In the genomic region with DNA sequence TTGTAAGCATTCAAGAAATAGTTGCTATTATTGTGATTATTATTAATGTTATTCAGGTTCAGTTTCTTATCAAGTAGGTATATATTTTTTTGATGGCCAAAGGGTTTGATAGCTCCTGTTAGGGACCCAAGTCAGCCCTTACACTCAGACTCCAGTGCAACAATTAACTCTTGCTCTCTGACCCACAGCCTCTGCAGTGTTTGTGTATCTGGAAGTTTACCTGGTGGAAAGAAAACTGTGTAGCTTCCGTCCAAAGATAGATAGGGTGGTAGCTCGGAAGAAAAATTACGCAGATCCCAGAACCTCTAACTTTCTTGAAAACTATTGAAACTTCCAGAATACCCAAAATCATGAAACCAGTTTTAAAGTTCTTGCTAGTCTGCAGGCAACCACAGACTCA, we compare ENCODE assay signal across 20 cellular contexts. TPM values are rescaled to one million over a fixed set of nuclear protein-coding genes. Genes with fewer than 3 reads are reported as not detected.
DNase-seq lines count a peak whose midpoint lies in the region; ATAC-seq, FAIRE-seq and TF ChIP-seq lines count a peak whose summit lies in the region.
"Had no signal": no experiment of that assay in that cellular context is flagged by ENCODE, and none has a peak within 500 bp of the region (broad histone marks: within the 10 kb centered on the region; RNA-seq: fewer than 3 reads in every experiment).

No MANE protein-coding gene starts in this region.

- no peak for TF ChIP-seq POLR2A in heart left ventricle (IDR thresholded peaks at IDR 0.05)
- TF ChIP-seq POLR2A in HepG2 (IDR thresholded peaks at IDR 0.05; ENCODE audit: insufficient read depth in 1 of 2, low read depth in 2 of 2, low read length in 2 of 2), result no peak

- peaks cover 5 to 35% (median 19%) of the 10 kb centered on the region in 12 donors for H3K4me1 ChIP-seq in heart left ventricle
- peaks cover 5% of the 10 kb centered on the region for H3K4me1 ChIP-seq in right cardiac atrium (ENCODE audit: control insufficient read depth, insufficient read depth, low read length)
- H3K4me1 ChIP-seq in ascending aorta, result peaks cover 4 to 27% of the 10 kb centered on the region in 2 donors
- peaks cover 62% of the 10 kb centered on the region for H3K4me1 ChIP-seq in HepG2 (ENCODE audit: insufficient read depth, low read length)
- H3K4me1 ChIP-seq in thoracic aorta (ENCODE audit: control insufficient read depth in 1 of 2, low read depth in 2 of 2), result peaks cover 18 to 35% of the 10 kb centered on the region in 2 donors

- H3K27me3 ChIP-seq in heart left ventricle, result no peaks in the 10 kb centered on the region
- H3K27me3 ChIP-seq in right cardiac atrium (ENCODE audit: control insufficient read depth, insufficient read depth), result no peaks in the 10 kb centered on the region
- no peaks in the 10 kb centered on the region for H3K27me3 ChIP-seq in ascending aorta
- no peaks in the 10 kb centered on the region; a peak in 1 of 5 replicates for H3K27me3 ChIP-seq in HepG2 (ENCODE audit: control insufficient read depth in 1 of 2, insufficient read depth in 2 of 2, low read length in 2 of 2)
- no peaks in the 10 kb centered on the region for H3K27me3 ChIP-seq in thoracic aorta (replicated peaks; ENCODE audit: insufficient read depth)

- no peak overlapping the region for H3K9ac ChIP-seq in HepG2 (ENCODE audit: insufficient read depth, low read depth, low read length)

- H3K36me3 ChIP-seq in heart left ventricle, result no peaks in the 10 kb centered on the region
- H3K36me3 ChIP-seq in ascending aorta, result no peaks in the 10 kb centered on the region
- no peaks in the 10 kb centered on the region for H3K36me3 ChIP-seq in HepG2 (replicated peaks in 1 of 2; ENCODE audit: control insufficient read depth in 1 of 2, insufficient read depth in 2 of 2, low read length in 2 of 2)
- H3K36me3 ChIP-seq in thoracic aorta, result no peaks in the 10 kb centered on the region

- H4K20me1 ChIP-seq in HepG2 (ENCODE audit: insufficient read depth, low read length), result no peaks in the 10 kb centered on the region

- ATAC-seq in heart left ventricle (no peak), right cardiac atrium (no peak), HepG2 (no peak), thoracic aorta (ENCODE audit: insufficient number of reproducible peaks, low FRiP score, low read depth) (no peak), GM18868 (IDR thresholded peaks at IDR 0.05; ENCODE audit: unreplicated experiment) (no peak), GM18498 (IDR thresholded peaks at IDR 0.05; ENCODE audit: unreplicated experiment) (no peak)
- ATAC-seq: A549 had no signal

- H3K27ac ChIP-seq in heart left ventricle (peak overlapping the region in 7 of 12 donors; percentile 78 to 92 (median 86)), right cardiac atrium (ENCODE audit: low read length) (no peak overlapping the region), ascending aorta (peak overlapping the region; percentile 41 to 94), HepG2 (ENCODE audit: extremely low read length, insufficient read depth, low read length) (peak overlapping the region; percentile 3), thoracic aorta (peak overlapping the region; percentile 94 to 95)
- H3K27ac ChIP-seq: 22Rv1, A549, C4-2B had no signal

- no peaks in the 10 kb centered on the region for H3K79me2 ChIP-seq in HepG2 (ENCODE audit: insufficient read depth, low read length)

- no peak for FAIRE-seq in HepG2 (lab: Jason Lieb, UNC)
- FAIRE-seq: A549, GM12892, H1, HTR-8/SVneo had no signal

- intact Hi-C loops in heart left ventricle (cut with DNase I) (loop anchor here in 5 of 10 donors (5.0 kb wide), 2 partner anchors 37 to 58 kb away; a partner anchor contains a TSS), right cardiac atrium (cut with DNase I) (no loop called here), ascending aorta (cut with DNase I) (loop anchor here (5.0 kb wide), 1 partner anchor 93 kb away; no protein-coding TSS in a partner anchor), HepG2 (cut with micrococcal nuclease; ENCODE audit: unreplicated experiment) (loop anchor here (5.0 kb wide), 2 partner anchors 78 to 93 kb away; no protein-coding TSS in a partner anchor)

- H2AFZ ChIP-seq in HepG2 (ENCODE audit: low read length), result peak overlapping the region; percentile 8

- 92 to 96% (median 95%) methylated on average over 3 of the region's 3 CpGs for WGBS in heart left ventricle, 4 donors
- 95% methylated on average over 3 of the region's 3 CpGs for WGBS in right cardiac atrium
- 31% methylated on average over 3 of the region's 3 CpGs for WGBS in HepG2 (ENCODE audit: low lambda C conversion rate)

- no peak for TF ChIP-seq CTCF in heart left ventricle (IDR thresholded peaks at IDR 0.05)
- no peak for TF ChIP-seq CTCF in ascending aorta (IDR thresholded peaks at IDR 0.05)
- TF ChIP-seq CTCF in HepG2 (CRISPR knock-in tag; IDR thresholded peaks at IDR 0.05), result no peak
- TF ChIP-seq CTCF in thoracic aorta (IDR thresholded peaks at IDR 0.05), result no peak

- H3K4me3 ChIP-seq in heart left ventricle (no peak overlapping the region), right cardiac atrium (ENCODE audit: low read length) (no peak overlapping the region), ascending aorta (no peak overlapping the region), HepG2 (replicated peaks in 1 of 3; ENCODE audit: insufficient read depth in 1 of 3, low read depth in 2 of 3, low read length in 3 of 3) (no peak overlapping the region), thoracic aorta (no peak overlapping the region)
- H3K4me3 ChIP-seq: A549 had no signal

- no peak for TF ChIP-seq EP300 in HepG2 (IDR thresholded peaks at IDR 0.05; ENCODE audit: low read depth in 2 of 2, low read length in 2 of 2)
- no peak for TF ChIP-seq EP300 in HepG2 (CRISPR knock-in tag; IDR thresholded peaks at IDR 0.05; ENCODE audit: borderline replicate concordance)

- in situ Hi-C loops in HepG2 (cut with HindIII; ENCODE audit: extremely low pct_ligation_motif_present, low pct_unique_long_range_greater_than_20kb), result no loop called here

- CTCF ChIA-PET in HepG2 (lab: Yijun Ruan, JAX; ENCODE audit: low intra/inter-chr PET ratio, low total read pairs), result no interaction called here

- H3K4me2 ChIP-seq in HepG2 (ENCODE audit: low read depth, low read length), result no peak overlapping the region
- H3K4me2 ChIP-seq: A549 had no signal

- no peak for DNase-seq in heart left ventricle
- no peak for DNase-seq in right cardiac atrium
- no peak for DNase-seq in ascending aorta (ENCODE audit: low spot score in 2 of 2)
- no peak for DNase-seq in HepG2 (ENCODE audit: low spot score)
- DNase-seq in thoracic aorta (ENCODE audit: low spot score), result no peak
- no peak for DNase-seq in ureter (ENCODE audit: low spot score)
- DNase-seq: AML-193; CD4-positive, alpha-beta T cell; DMS153; DMS79; GDM1; H9 had no signal

- BruUV-seq in HepG2 (replicated peaks; lab: Mats Ljungman, UMichigan), result no TSS peak

- POLR2A ChIA-PET in HepG2 (lab: Yijun Ruan, JAX), result no interaction called here

- H3K9me3 ChIP-seq in heart left ventricle (peaks cover 0 to 9% (median 0%) of the 10 kb centered on the region in 12 donors), right cardiac atrium (ENCODE audit: control insufficient read depth, low read length) (no peaks in the 10 kb centered on the region), ascending aorta (no peaks in the 10 kb centered on the region), HepG2 (ENCODE audit: low read length) (no peaks in the 10 kb centered on the region), thoracic aorta (no peaks in the 10 kb centered on the region)

- TF ChIP-seq RAD21 in HepG2 (CRISPR knock-in tag; IDR thresholded peaks at IDR 0.05), result no peak

TF ChIP-seq in HepG2, 621 proteins besides CTCF, POLR2A, EP300 and RAD21 (continues in another document):
- peak; percentile 46 for TF ChIP-seq MED1 (CRISPR knock-in tag; IDR thresholded peaks at IDR 0.05)
- no peak for TF ChIP-seq IKZF1 (IDR thresholded peaks at IDR 0.05)
- no peak for TF ChIP-seq ZBTB20 (CRISPR knock-in tag; IDR thresholded peaks at IDR 0.05; ENCODE audit: borderline replicate concordance, low read depth)

RNA-seq across cellular contexts. Expression of a gene that starts 58.6 kb away (rescaled TPM):
- total RNA-seq in heart left ventricle (100 to 1,000 TPM in 6 of 9 donors, 10 to 100 TPM in 3; 57.2 to 326 (median 113) TPM), right cardiac atrium (100 to 1,000 TPM in 2 of 4 donors, 10 to 100 TPM in 2; 62.6 to 168 (median 92.4) TPM), ascending aorta (1,691 TPM), HepG2 (2016; rRNA removed; fragmentation: Illumina TruSeq; extraction: Trizol) (0.45 and 2.0 TPM in 2 replicates), thoracic aorta (1,000 to 10,000 TPM in 1 of 2 donors, 100 to 1,000 TPM in 1; 608 to 2,156 TPM), ureter (210 TPM)
- polyA plus RNA-seq in heart left ventricle (100 to 1,000 TPM in 1 of 2 donors, 10 to 100 TPM in 1; 90.7 to 172 TPM), right cardiac atrium (115 TPM), HepG2 (2011; rRNA removed) (5.8 and 11.4 TPM in 2 replicates)
- 0.79 and 0.81 TPM in 2 replicates for total RNA-seq in HepG2 (2016; cell fraction: cytosol; rRNA removed; fragmentation: Illumina TruSeq; extraction: Trizol; ENCODE audit: low read depth)
- total RNA-seq in HepG2 (2016; cell fraction: insoluble cytoplasmic fraction; rRNA removed; fragmentation: Illumina TruSeq; extraction: Trizol), result 0.83 and 1.8 TPM in 2 replicates
- total RNA-seq in HepG2 (2016; cell fraction: membrane; rRNA removed; fragmentation: Illumina TruSeq; extraction: Trizol), result 0.68 and 1.4 TPM in 2 replicates
- total RNA-seq in HepG2 (2016; cell fraction: nucleus; rRNA removed; fragmentation: Illumina TruSeq; extraction: Trizol), result 1.2 and 2.0 TPM in 2 replicates
- 8.5 and 9.3 TPM in 2 replicates for polyA plus RNA-seq in HepG2 (2011; cell fraction: cytosol; rRNA removed)
- polyA plus RNA-seq in HepG2 (2011; cell fraction: nucleus; rRNA removed), result 3.3 and 6.4 TPM in 2 replicates
- polyA plus RNA-seq in HepG2 (2012), result 18.9 and 24.8 TPM in 2 replicates
- 0.59 and 1.1 TPM in 2 replicates for polyA plus RNA-seq in HepG2 (2016; cell fraction: cytosol; fragmentation: Illumina TruSeq; extraction: Trizol; ENCODE audit: low read depth)
- 0.91 and 1.3 TPM in 2 replicates for polyA plus RNA-seq in HepG2 (2016; cell fraction: insoluble cytoplasmic fraction; fragmentation: Illumina TruSeq; extraction: Trizol; ENCODE audit: low read depth)
- 1.1 and 1.2 TPM in 2 replicates for polyA plus RNA-seq in HepG2 (2016; cell fraction: membrane; fragmentation: Illumina TruSeq; extraction: Trizol; ENCODE audit: low read depth)
- polyA plus RNA-seq in HepG2 (2016; cell fraction: nucleus; fragmentation: Illumina TruSeq; extraction: Trizol; ENCODE audit: insufficient read depth, low read depth), result 3.8 and 3.9 TPM in 2 replicates
- polyA minus RNA-seq in HepG2 (2011; rRNA and poly(A)+ RNA removed; ENCODE audit: low replicate concordance), result 0.19 and 1.9 TPM in 2 replicates
- polyA minus RNA-seq in HepG2 (2011; cell fraction: cytosol; rRNA and poly(A)+ RNA removed), result 1.7 and 3.2 TPM in 2 replicates
- 0.52 and 0.99 TPM in 2 replicates for polyA minus RNA-seq in HepG2 (2011; cell fraction: nucleus; rRNA and poly(A)+ RNA removed)
- total RNA-seq: CD4-positive, alpha-beta T cell had no signal

Comparison
In these comparisons a context has a peak if more than half of its experiments do, and no peak if none do; other contexts are left out.
1. RNA of a gene that starts 58.6 kb away (total RNA-seq): 608 to 2,156 TPM in thoracic aorta, 1,691 TPM in ascending aorta (single experiment), 210 TPM in ureter (single experiment), 57.2 to 326 TPM in heart left ventricle and 62.6 to 168 TPM in right cardiac atrium; 0.45 to 2.0 TPM in HepG2; every median in the first group is over 10 times any median in the second.
2. intact Hi-C loops: an anchor here in ascending aorta (5.0 kb wide) and HepG2 (5.0 kb wide); none called in right cardiac atrium.